Comparison of ENCODE assay signal across 19 cellular contexts in the genomic region with DNA sequence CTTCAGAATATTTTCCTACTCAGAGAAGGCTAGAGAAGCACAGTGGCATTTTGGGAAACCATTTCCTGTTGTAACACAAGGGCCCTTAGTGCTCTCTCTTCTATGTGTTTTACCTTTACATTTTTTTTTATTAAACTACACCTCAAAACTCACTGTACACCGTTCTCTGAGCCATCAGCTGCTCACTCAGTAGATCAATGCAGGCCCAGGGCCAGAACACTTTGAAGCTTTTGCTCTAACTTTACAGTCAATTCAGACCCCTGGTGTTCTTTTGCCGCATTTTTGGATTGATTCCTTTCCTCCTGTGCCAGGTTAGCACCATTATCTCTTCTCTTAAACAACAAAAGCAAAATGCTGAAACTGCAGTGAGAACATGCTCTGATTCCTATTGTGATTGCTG.
DNase-seq lines count a peak whose midpoint lies in the region; ATAC-seq, FAIRE-seq and TF ChIP-seq lines count a peak whose summit lies in the region.
"Had no signal": no experiment of that assay in that cellular context is flagged by ENCODE, and none has a peak within 500 bp of the region (broad histone marks: within the 10 kb centered on the region; RNA-seq: fewer than 3 reads in every experiment).

No MANE protein-coding gene starts in this region.

- no peak overlapping the region for H2BK5ac ChIP-seq in neuronal stem cell (ENCODE audit: low read length)
- no peak overlapping the region for H2BK5ac ChIP-seq in H9 (ENCODE audit: insufficient read length, low read length)

- H3K9me2 ChIP-seq in GM23338 (ENCODE audit: insufficient read depth), result no peaks in the 10 kb centered on the region
- H3K9me2 ChIP-seq: SK-N-SH had no signal

- H3K56ac ChIP-seq in H9 (ENCODE audit: insufficient read length, low read depth, low read length), result no peak overlapping the region

- H3K14ac ChIP-seq in neuronal stem cell (ENCODE audit: low read length) (no peak overlapping the region), H9 (ENCODE audit: insufficient read depth, low read length) (no peak overlapping the region)

- no peak overlapping the region for H3K18ac ChIP-seq in neuronal stem cell (ENCODE audit: low read length)
- no peak overlapping the region for H3K18ac ChIP-seq in H9 (ENCODE audit: insufficient read length, low read depth, low read length)

- CTCF ChIA-PET in WTC11 (lab: Charles Lee), result no interaction called here

- H3K27ac Mint-ChIP-seq in GM23338 (no peak overlapping the region), WTC11 (0 out of 2 replicates have a peak overlapping the region, but pooled peaks have one; percentile 5), H9 (peak overlapping the region in 1 of 3 experiments; percentile 45; a peak in 2 of 7 replicates)
- H3K27ac Mint-ChIP-seq in activated T-helper 17 cell treated with anti-CD3 and anti-CD28 coated beads, Interleukin-2, amount 50 U/mL, for 72 hours, result no peak overlapping the region
- H3K27ac Mint-ChIP-seq: CD4-positive, alpha-beta T cell had no signal

- H3K36me3 ChIP-seq in GM23338 (ENCODE audit: insufficient read depth), result no peaks in the 10 kb centered on the region
- no peaks in the 10 kb centered on the region for H3K36me3 ChIP-seq in keratinocyte (ENCODE audit: control insufficient read depth in 2 of 2, extremely low read depth in 1 of 2, insufficient read depth in 2 of 2, low read length in 2 of 2)
- H3K36me3 ChIP-seq in neuronal stem cell (replicated peaks in 1 of 2; ENCODE audit: control insufficient read depth in 2 of 2, insufficient read depth in 2 of 2, low read length in 2 of 2), result no peaks in the 10 kb centered on the region

- no peak overlapping the region for H4K5ac ChIP-seq in H9 (ENCODE audit: insufficient read length, low read depth, low read length)

- H3K23ac ChIP-seq in neuronal stem cell (ENCODE audit: low read depth, low read length, poor library complexity) (no peak overlapping the region), H9 (ENCODE audit: insufficient read length, low read depth, low read length) (no peak overlapping the region)

- FAIRE-seq in keratinocyte (lab: Jason Lieb, UNC), result no peak
- FAIRE-seq: HTR-8/SVneo had no signal

- H3K4me3 Mint-ChIP-seq in GM23338 (no peak overlapping the region), WTC11 (no peak overlapping the region), H9 (no peak overlapping the region)
- no peak overlapping the region for H3K4me3 Mint-ChIP-seq in activated T-helper 17 cell treated with anti-CD3 and anti-CD28 coated beads, Interleukin-2, amount 50 U/mL, for 72 hours
- H3K4me3 Mint-ChIP-seq: CD4-positive, alpha-beta T cell had no signal

- DNase-seq in GM23338 (ENCODE audit: low spot score), result peak; percentile 10
- no peak for DNase-seq in WTC11 (ENCODE audit: low spot score)
- no peak for DNase-seq in keratinocyte (ENCODE audit: low read depth, low spot score)
- DNase-seq in neuronal stem cell (ENCODE audit: low spot score), result no peak
- no peak for DNase-seq in H9
- DNase-seq in D341Med (ENCODE audit: low spot score), result no peak
- DNase-seq: CD4-positive, alpha-beta T cell; COR-L47; DMS 273 treated with DMSO at 0.1 percent for 48 hours; DMS79 treated with DMSO at 0.1 percent for 48 hours; NCI-H1694 treated with DMSO at 0.1 percent for 48 hours; NCI-H2081 treated with DMSO at 0.1 percent for 48 hours; NCI-H69; SIG-M5; SK-N-SH had no signal

- H3K4me1 Mint-ChIP-seq in GM23338 (peaks cover 9% of the 10 kb centered on the region; the same call in 2 of the 3 replicates), WTC11 (peaks cover 14% of the 10 kb centered on the region), H9 (peaks cover 10 to 15% of the 10 kb centered on the region in 2 experiments)
- no peaks in the 10 kb centered on the region for H3K4me1 Mint-ChIP-seq in activated T-helper 17 cell treated with anti-CD3 and anti-CD28 coated beads, Interleukin-2, amount 50 U/mL, for 72 hours

- H3K27me3 ChIP-seq in GM23338 (ENCODE audit: insufficient read depth) (no peaks in the 10 kb centered on the region), keratinocyte (ENCODE audit: control insufficient read depth, extremely low read depth, insufficient read depth, low read length) (no peaks in the 10 kb centered on the region), neuronal stem cell (ENCODE audit: control insufficient read depth in 3 of 3, insufficient read depth in 3 of 3, low read depth in 1 of 3, low read length in 3 of 3) (no peaks in the 10 kb centered on the region), H9 (ENCODE audit: insufficient read depth, low read length) (no peaks in the 10 kb centered on the region)

- no peak overlapping the region for H3K4ac ChIP-seq in neuronal stem cell (ENCODE audit: low read length)
- H3K4ac ChIP-seq in H9 (ENCODE audit: low read depth, low read length), result no peak overlapping the region

- H3K9me3 Mint-ChIP-seq in GM23338 (no peaks in the 10 kb centered on the region), WTC11 (peaks cover 11% of the 10 kb centered on the region), H9 (peaks cover 0 to 3% of the 10 kb centered on the region in 2 experiments; a peak in 1 of 5 replicates)
- H3K9me3 Mint-ChIP-seq in activated T-helper 17 cell treated with anti-CD3 and anti-CD28 coated beads, Interleukin-2, amount 50 U/mL, for 72 hours, result no peaks in the 10 kb centered on the region
- H3K9me3 Mint-ChIP-seq: CD4-positive, alpha-beta T cell had no signal

- H3K23me2 ChIP-seq in H9 (ENCODE audit: insufficient read length, low read depth, low read length, poor library complexity, severe bottlenecking), result no peaks in the 10 kb centered on the region

- no peak overlapping the region for H3T11ph ChIP-seq in H9 (ENCODE audit: low read length)

- H4K91ac ChIP-seq in neuronal stem cell (ENCODE audit: low read depth, low read length, poor library complexity), result no peak overlapping the region
- no peak overlapping the region for H4K91ac ChIP-seq in H9 (ENCODE audit: insufficient read length, low read depth, low read length)

- ATAC-seq in GM23338 (no peak), WTC11 (peak; percentile 39; the same call in 1 of the 2 replicates)
- ATAC-seq in activated T-helper 17 cell treated with anti-CD3 and anti-CD28 coated beads, Interleukin-2, amount 50 U/mL, for 72 hours (replicated peaks), result no peak
- ATAC-seq: Panc1 had no signal

- H2AK5ac ChIP-seq in neuronal stem cell (ENCODE audit: low read depth, low read length) (no peak overlapping the region), H9 (ENCODE audit: insufficient read length, low read length) (no peak overlapping the region)

- H3K36me3 Mint-ChIP-seq in GM23338 (ENCODE audit: low read depth) (no peaks in the 10 kb centered on the region), WTC11 (0 out of 2 replicates have a peak, but pooled peaks cover 3% of the 10 kb centered on the region), H9 (ENCODE audit: insufficient read depth in 1 of 3, low read depth in 3 of 3) (peaks cover 0 to 1% (median under 1%) of the 10 kb centered on the region in 3 experiments; a peak in 1 of 7 replicates)
- H3K36me3 Mint-ChIP-seq in activated T-helper 17 cell treated with anti-CD3 and anti-CD28 coated beads, Interleukin-2, amount 50 U/mL, for 72 hours (ENCODE audit: low read depth), result no peaks in the 10 kb centered on the region

- H3K9me1 ChIP-seq in keratinocyte (ENCODE audit: control insufficient read depth, extremely low read depth, insufficient read depth, low read length), result no peaks in the 10 kb centered on the region

- dilution Hi-C loops in keratinocyte (cut with MboI; ENCODE audit: extremely low pct_ligation_motif_present, low sequenced_read_pairs), result no loop called here

- H2AFZ ChIP-seq in GM23338 (peak overlapping the region; percentile 20; the same call in 1 of the 2 replicates), keratinocyte (ENCODE audit: control insufficient read depth, low read length) (peak overlapping the region; percentile 53), neuronal stem cell (ENCODE audit: low read length) (peak overlapping the region; percentile 58), H9 (ENCODE audit: low read length) (no peak overlapping the region)

- POLR2A ChIA-PET in WTC11 (lab: Charles Lee), result interaction anchor here (0.5 kb wide), 1 partner anchor 1430 kb away, joined by 3 read pairs; no protein-coding TSS in a partner anchor

- TF ChIP-seq CTCF in GM23338 (conservative IDR thresholded peaks at IDR 0.05; ENCODE audit: low read depth in 2 of 2) (no peak), WTC11 (IDR thresholded peaks at IDR 0.05) (no peak), keratinocyte (optimal IDR thresholded peaks at IDR 0.05 in 1 of 3, IDR thresholded peaks at IDR 0.05 in 1 of 3, conservative IDR thresholded peaks at IDR 0.05 in 1 of 3; ENCODE audit: extremely low read depth in 1 of 3, insufficient read depth in 2 of 3, low read length in 3 of 3) (no peak), H9 (conservative IDR thresholded peaks at IDR 0.05) (no peak)

- no CpG with 5 or more reads among the region's 2 CpGs for WGBS in neuronal stem cell (ENCODE audit: extremely low coverage in 2 of 2, insufficient read length in 2 of 2, insufficient replicate concordance in 1 of 2), 2 donors
- WGBS in H9 (ENCODE audit: extremely low coverage, insufficient read length, low lambda C conversion rate), result no CpG with 5 or more reads among the region's 2 CpGs

- no peak overlapping the region for H3K9ac ChIP-seq in keratinocyte (ENCODE audit: control insufficient read depth, extremely low read depth, insufficient read depth, low read length)
- no peak overlapping the region for H3K9ac ChIP-seq in neuronal stem cell (ENCODE audit: low read depth, low read length, poor library complexity)
- no peak overlapping the region for H3K9ac ChIP-seq in H9 (ENCODE audit: extremely low read depth, insufficient read length, low read length)
- H3K9ac ChIP-seq: KMS-11, SK-N-SH had no signal

- H2BK12ac ChIP-seq in neuronal stem cell (ENCODE audit: low read length) (no peak overlapping the region), H9 (ENCODE audit: insufficient read length, low read depth, low read length) (no peak overlapping the region)

- H3K79me2 ChIP-seq in GM23338 (replicated peaks; ENCODE audit: insufficient read depth) (no peaks in the 10 kb centered on the region), keratinocyte (ENCODE audit: control insufficient read depth, insufficient read depth, low read length) (no peaks in the 10 kb centered on the region), H9 (ENCODE audit: insufficient read depth, low read length) (no peaks in the 10 kb centered on the region)

- H3F3A ChIP-seq in GM23338 (replicated peaks; ENCODE audit: low read depth), result no peaks in the 10 kb centered on the region

- H3K27ac ChIP-seq in GM23338 (ENCODE audit: low read depth), result no peak overlapping the region
- no peak overlapping the region for H3K27ac ChIP-seq in keratinocyte (ENCODE audit: control insufficient read depth, insufficient read depth, low read length)
- no peak overlapping the region for H3K27ac ChIP-seq in neuronal stem cell (replicated peaks; ENCODE audit: low read length)
- H3K27ac ChIP-seq in H9 (ENCODE audit: insufficient read length, low read depth, low read length), result no peak overlapping the region
- H3K27ac ChIP-seq: KMS-11 had no signal

- no peak overlapping the region for H4K8ac ChIP-seq in neuronal stem cell (ENCODE audit: low read depth, low read length)
- no peak overlapping the region for H4K8ac ChIP-seq in H9 (replicated peaks; ENCODE audit: insufficient read length, low read depth, low read length)

- no peak overlapping the region for H2BK15ac ChIP-seq in neuronal stem cell (ENCODE audit: low read length)
- no peak overlapping the region for H2BK15ac ChIP-seq in H9 (ENCODE audit: low read depth, low read length)

- H4K20me1 ChIP-seq in GM23338 (replicated peaks; ENCODE audit: insufficient read depth) (no peaks in the 10 kb centered on the region), keratinocyte (ENCODE audit: control insufficient read depth, extremely low read depth, insufficient read depth, low read length) (no peaks in the 10 kb centered on the region), H9 (ENCODE audit: control insufficient read depth, insufficient read depth, insufficient read length) (no peaks in the 10 kb centered on the region)

- no peak overlapping the region for H3K4me3 ChIP-seq in GM23338
- no peak overlapping the region for H3K4me3 ChIP-seq in keratinocyte (ENCODE audit: control insufficient read depth in 2 of 3, extremely low read depth in 1 of 3, insufficient read depth in 2 of 3, low read depth in 1 of 3, low read length in 3 of 3)
- no peak overlapping the region for H3K4me3 ChIP-seq in neuronal stem cell (ENCODE audit: low read length in 2 of 2)

- no peaks in the 10 kb centered on the region for H3K79me1 ChIP-seq in neuronal stem cell (ENCODE audit: low read depth, low read length)
- H3K79me1 ChIP-seq in H9 (ENCODE audit: insufficient read depth, low read depth, low read length, poor library complexity, severe bottlenecking), result no peaks in the 10 kb centered on the region

- no peak overlapping the region for H2BK20ac ChIP-seq in H9 (ENCODE audit: low read depth, low read length, poor library complexity, severe bottlenecking)

- no peaks in the 10 kb centered on the region for H3K27me3 Mint-ChIP-seq in GM23338 (ENCODE audit: insufficient read depth, low read depth, poor library complexity)
- H3K27me3 Mint-ChIP-seq in WTC11 (ENCODE audit: low read depth), result no peaks in the 10 kb centered on the region
- H3K27me3 Mint-ChIP-seq in H9 (ENCODE audit: low read depth), result no peaks in the 10 kb centered on the region
- H3K27me3 Mint-ChIP-seq in activated T-helper 17 cell treated with anti-CD3 and anti-CD28 coated beads, Interleukin-2, amount 50 U/mL, for 72 hours, result no peaks in the 10 kb centered on the region

- H3K9me3 ChIP-seq in keratinocyte (ENCODE audit: control insufficient read depth, low read depth, low read length) (no peaks in the 10 kb centered on the region), neuronal stem cell (replicated peaks in 1 of 2; ENCODE audit: control insufficient read depth in 2 of 2, insufficient read depth in 1 of 2, low read depth in 1 of 2, low read length in 2 of 2) (peaks cover 0 to 4% of the 10 kb centered on the region in 2 donors), H9 (ENCODE audit: control insufficient read depth, low read depth, low read length) (no peaks in the 10 kb centered on the region)
- H3K9me3 ChIP-seq: SK-N-SH had no signal

- no peak overlapping the region for H3K4me2 ChIP-seq in GM23338
- no peak overlapping the region for H3K4me2 ChIP-seq in keratinocyte (ENCODE audit: control insufficient read depth, extremely low read depth, insufficient read depth, low read depth, low read length)
- no peak overlapping the region for H3K4me2 ChIP-seq in neuronal stem cell (ENCODE audit: insufficient read depth, low read length, poor library complexity, severe bottlenecking)
- no peak overlapping the region for H3K4me2 ChIP-seq in H9 (ENCODE audit: insufficient read depth, insufficient read length, low read length)
- H3K4me2 ChIP-seq: KMS-11, SK-N-SH had no signal

- H3K4me1 ChIP-seq in GM23338 (ENCODE audit: insufficient read depth) (no peaks in the 10 kb centered on the region), keratinocyte (ENCODE audit: control insufficient read depth, extremely low read depth, insufficient read depth, low read length) (no peaks in the 10 kb centered on the region), neuronal stem cell (ENCODE audit: control insufficient read depth in 2 of 2, insufficient read depth in 1 of 2, low read depth in 1 of 2, low read length in 2 of 2) (peaks cover 2 to 13% of the 10 kb centered on the region in 2 donors), H9 (ENCODE audit: insufficient read depth, low read length) (no peaks in the 10 kb centered on the region; the same call in 1 of the 2 replicates)

- no peak overlapping the region for H2BK120ac ChIP-seq in neuronal stem cell (ENCODE audit: low read depth, low read length)
- H2BK120ac ChIP-seq in H9 (ENCODE audit: low read depth, low read length, poor library complexity, severe bottlenecking), result no peak overlapping the region
